Comparison of ENCODE assay signal across 8 cellular contexts in the genomic region with DNA sequence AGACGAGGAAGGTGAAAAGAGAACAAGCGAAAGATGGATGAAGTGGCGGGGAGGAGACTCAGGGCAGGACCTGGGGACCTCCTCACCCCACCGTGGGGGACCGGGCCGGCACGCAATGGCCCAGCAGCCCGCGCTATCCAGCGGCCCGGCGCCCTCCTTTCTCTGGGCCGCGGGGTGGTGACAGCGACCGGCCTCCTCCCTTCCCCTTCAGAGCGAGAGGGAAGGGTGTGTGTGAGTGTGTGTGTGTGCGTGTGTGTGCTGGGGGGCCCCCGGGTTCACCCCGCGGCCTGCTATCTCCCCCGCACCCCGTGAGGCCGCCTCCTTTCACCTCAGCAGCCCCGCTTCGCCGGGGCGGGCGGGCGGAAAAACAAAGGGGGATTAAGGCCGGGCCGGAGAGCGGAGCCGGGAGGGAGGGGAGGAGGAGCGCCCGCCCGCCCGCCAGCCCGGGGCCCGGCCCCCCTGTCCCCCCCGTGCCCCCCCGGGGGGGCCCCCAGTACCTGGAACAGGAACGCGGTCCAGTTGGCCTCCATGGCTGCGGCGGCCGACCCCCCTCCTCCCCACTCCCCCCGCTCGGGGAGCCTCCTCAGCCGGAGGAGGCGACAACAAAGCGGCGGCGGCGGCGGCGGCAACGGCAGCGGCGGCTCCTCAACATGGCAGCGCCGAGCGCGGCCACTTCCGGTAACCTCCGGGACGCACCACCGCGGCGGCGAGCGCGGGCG. TPM values are rescaled to one million over a fixed set of nuclear protein-coding genes. Genes with fewer than 3 reads are reported as not detected.
DNase-seq lines count a peak whose midpoint lies in the region; ATAC-seq and TF ChIP-seq lines count a peak whose summit lies in the region.

A gene with protein sequence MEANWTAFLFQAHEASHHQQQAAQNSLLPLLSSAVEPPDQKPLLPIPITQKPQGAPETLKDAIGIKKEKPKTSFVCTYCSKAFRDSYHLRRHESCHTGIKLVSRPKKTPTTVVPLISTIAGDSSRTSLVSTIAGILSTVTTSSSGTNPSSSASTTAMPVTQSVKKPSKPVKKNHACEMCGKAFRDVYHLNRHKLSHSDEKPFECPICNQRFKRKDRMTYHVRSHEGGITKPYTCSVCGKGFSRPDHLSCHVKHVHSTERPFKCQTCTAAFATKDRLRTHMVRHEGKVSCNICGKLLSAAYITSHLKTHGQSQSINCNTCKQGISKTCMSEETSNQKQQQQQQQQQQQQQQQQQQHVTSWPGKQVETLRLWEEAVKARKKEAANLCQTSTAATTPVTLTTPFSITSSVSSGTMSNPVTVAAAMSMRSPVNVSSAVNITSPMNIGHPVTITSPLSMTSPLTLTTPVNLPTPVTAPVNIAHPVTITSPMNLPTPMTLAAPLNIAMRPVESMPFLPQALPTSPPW (minus strand): TSS at position 673 of the 719 bp plus-strand sequence. CDS start 143 bp downstream, at position 530.

- POLR2A ChIA-PET in PC-3 (lab: Charles Lee; ENCODE audit: unreplicated experiment) = interaction anchor here (0.5 to 1.8 kb wide), 9 partner anchors 12 to 365 kb away, joined by 3 to 12 read pairs (median 5); a partner anchor contains a TSS
- POLR2A ChIA-PET in naive thymus-derived CD4-positive, alpha-beta T cell (lab: Charles Lee) = interaction anchor here (0.5 to 11.2 kb wide), 11 partner anchors 7 to 169 kb away, joined by 3 to 113 read pairs (median 7); a partner anchor contains a TSS

- H3K9me2 ChIP-seq in PC-3 (replicated peaks; ENCODE audit: low read length) = no peaks in the 10 kb centered on the region

- H3K36me3 ChIP-seq in BLaER1 treated with 17β-estradiol and CSF1 and Interleukin-3, amounts not matched to agents 10 nM and 100 nM = peaks cover 8 to 30% (median 21%) of the 10 kb centered on the region in 11 experiments; a peak in 21 of 22 replicates
- peaks cover 24% of the 10 kb centered on the region; the same call in 1 of the 2 replicates for H3K36me3 ChIP-seq in PC-3 (ENCODE audit: low read depth, low read length)
- peaks cover 0 to 17% (median 2%) of the 10 kb centered on the region in 3 donors for H3K36me3 ChIP-seq in esophagus squamous epithelium
- H3K36me3 ChIP-seq in naive thymus-derived CD4-positive, alpha-beta T cell (ENCODE audit: control insufficient read depth in 2 of 3, insufficient read depth in 3 of 3, low read length in 3 of 3) = peaks cover 0 to 19% (median 0%) of the 10 kb centered on the region in 3 experiments

- peak within 1 kb of the TSS; percentile 92 to 96 (median 95) for H3K4me3 Mint-ChIP-seq in naive thymus-derived CD4-positive, alpha-beta T cell
- H3K4me3 Mint-ChIP-seq in stimulated activated effector memory CD8-positive, alpha-beta T cell treated with anti-CD3 and anti-CD28 coated beads, Interleukin-12 subunit alpha, Interleukin-12 subunit beta, amount 100 ng/mL, for 72 hours = peak within 1 kb of the TSS; percentile 91

- peak in 2 of 4 donors; percentile 14 to 56 for TF ChIP-seq POLR2A in esophagus squamous epithelium (IDR thresholded peaks at IDR 0.05)

- peak; percentile 79 for DNase-seq in GM19238 (ENCODE audit: insufficient read length, low spot score)
- peak; percentile 41 for DNase-seq in PC-3
- peak; percentile 74 for DNase-seq in activated T-helper 1 cell treated with Interleukin-2 at 50 U/mL for 16 hours (ENCODE audit: low read depth)
- no peak for DNase-seq in esophagus squamous epithelium (lab: John Stamatoyannopoulos, UW)
- DNase-seq in naive thymus-derived CD4-positive, alpha-beta T cell = peak in 7 of 9 donors; percentile 65 to 78 (median 75)
- peak in 1 of 2 donors; percentile 90 for DNase-seq in stimulated activated effector memory CD8-positive, alpha-beta T cell treated with anti-CD3 and anti-CD28 coated beads, Interleukin-12 subunit alpha, Interleukin-12 subunit beta, amount 100 ng/mL, for 72 hours (ENCODE audit: low spot score in 2 of 2)

- peak within 1 kb of the TSS; percentile 90 to 98 (median 95) for H3K27ac Mint-ChIP-seq in naive thymus-derived CD4-positive, alpha-beta T cell
- peak within 1 kb of the TSS; percentile 96 for H3K27ac Mint-ChIP-seq in stimulated activated effector memory CD8-positive, alpha-beta T cell treated with anti-CD3 and anti-CD28 coated beads, Interleukin-12 subunit alpha, Interleukin-12 subunit beta, amount 100 ng/mL, for 72 hours

- H2AFZ ChIP-seq in PC-3 (ENCODE audit: low read length) = peak within 1 kb of the TSS; percentile 71

- H3K4me3 ChIP-seq in BLaER1 treated with 17β-estradiol and CSF1 and Interleukin-3, amounts not matched to agents 10 nM and 100 nM = peak within 1 kb of the TSS; percentile 76 to 95 (median 90)
- H3K4me3 ChIP-seq in PC-3 (ENCODE audit: low read length) (peak within 1 kb of the TSS; percentile 80), esophagus squamous epithelium (peak within 1 kb of the TSS; percentile 89 to 97 (median 91))
- peak within 1 kb of the TSS; percentile 94 for H3K4me3 ChIP-seq in naive thymus-derived CD4-positive, alpha-beta T cell (ENCODE audit: low read length)

- H3K9me3 ChIP-seq in BLaER1 treated with 17β-estradiol and CSF1 and Interleukin-3, amounts not matched to agents 10 nM and 100 nM (replicated peaks in 1 of 11) = no peaks in the 10 kb centered on the region
- no peaks in the 10 kb centered on the region for H3K9me3 ChIP-seq in PC-3 (ENCODE audit: low read length)
- no peaks in the 10 kb centered on the region for H3K9me3 ChIP-seq in esophagus squamous epithelium
- no peaks in the 10 kb centered on the region for H3K9me3 ChIP-seq in naive thymus-derived CD4-positive, alpha-beta T cell (ENCODE audit: control insufficient read depth in 2 of 3, low read length in 3 of 3)

- H3K79me2 ChIP-seq in PC-3 (ENCODE audit: low read length) = peaks cover 51% of the 10 kb centered on the region

- intact Hi-C loops in PC-3 (cut with micrococcal nuclease) = loop anchor here (1.0 to 2.0 kb wide), 3 partner anchors 39 to 112 kb away; no protein-coding TSS in a partner anchor
- intact Hi-C loops in esophagus squamous epithelium (cut with DNase I) = loop anchor here (10.0 kb wide), 1 partner anchor 93 kb away; no protein-coding TSS in a partner anchor
- intact Hi-C loops in naive thymus-derived CD4-positive, alpha-beta T cell (cut with micrococcal nuclease) = loop anchor here (1.0 to 5.0 kb wide), 6 partner anchors 11 to 1075 kb away; a partner anchor contains a TSS

- CTCF ChIA-PET in PC-3 (lab: Charles Lee) = interaction anchor here (0.5 to 3.3 kb wide), 6 partner anchors 9 to 42 kb away, joined by 4 to 25 read pairs (median 6); no protein-coding TSS in a partner anchor
- CTCF ChIA-PET in naive thymus-derived CD4-positive, alpha-beta T cell (lab: Charles Lee) = interaction anchor here (1.0 to 4.6 kb wide), 2 partner anchors 12 kb away, joined by 8 to 45 read pairs; no protein-coding TSS in a partner anchor

- H3K4me1 Mint-ChIP-seq in naive thymus-derived CD4-positive, alpha-beta T cell = peaks cover 45 to 81% (median 75%) of the 10 kb centered on the region in 7 donors
- peaks cover 50% of the 10 kb centered on the region for H3K4me1 Mint-ChIP-seq in stimulated activated effector memory CD8-positive, alpha-beta T cell treated with anti-CD3 and anti-CD28 coated beads, Interleukin-12 subunit alpha, Interleukin-12 subunit beta, amount 100 ng/mL, for 72 hours

- TF ChIP-seq CTCF in PC-3 (conservative IDR thresholded peaks at IDR 0.05; ENCODE audit: low read depth, low read length) (no peak), esophagus squamous epithelium (IDR thresholded peaks at IDR 0.05) (no peak)

- ATAC-seq in HG03432 (IDR thresholded peaks at IDR 0.05; ENCODE audit: unreplicated experiment) (peak; percentile 71), PC-3 (peak; percentile 42)
- ATAC-seq in naive thymus-derived CD4-positive, alpha-beta T cell = peak; percentile 84
- peak; percentile 80 for ATAC-seq in stimulated activated effector memory CD8-positive, alpha-beta T cell treated with anti-CD3 and anti-CD28 coated beads, Interleukin-12 subunit alpha, Interleukin-12 subunit beta, amount 100 ng/mL, for 72 hours

- H3K9ac ChIP-seq in BLaER1 treated with 17β-estradiol and CSF1 and Interleukin-3, amounts not matched to agents 10 nM and 100 nM = peak within 1 kb of the TSS; percentile 93 to 98 (median 97)
- H3K9ac ChIP-seq in PC-3 (ENCODE audit: low read length) = peak within 1 kb of the TSS; percentile 89

- H3K27me3 Mint-ChIP-seq in naive thymus-derived CD4-positive, alpha-beta T cell = no peaks in the 10 kb centered on the region

- H3K9me3 Mint-ChIP-seq in naive thymus-derived CD4-positive, alpha-beta T cell = peaks cover 0 to 3% (median 0%) of the 10 kb centered on the region in 11 donors
- no peaks in the 10 kb centered on the region for H3K9me3 Mint-ChIP-seq in stimulated activated effector memory CD8-positive, alpha-beta T cell treated with anti-CD3 and anti-CD28 coated beads, Interleukin-12 subunit alpha, Interleukin-12 subunit beta, amount 100 ng/mL, for 72 hours

- H4K20me1 ChIP-seq in BLaER1 treated with 17β-estradiol and CSF1 and Interleukin-3, amounts not matched to agents 10 nM and 100 nM = peaks cover 40 to 54% (median 46%) of the 10 kb centered on the region in 11 experiments
- H4K20me1 ChIP-seq in PC-3 (ENCODE audit: low read length) = peaks cover 29% of the 10 kb centered on the region

- no TSS peak for BruUV-seq in PC-3 (replicated peaks; lab: Mats Ljungman, UMichigan)

- peaks cover 0 to 8% (median 3%) of the 10 kb centered on the region in 5 donors for H3K36me3 Mint-ChIP-seq in naive thymus-derived CD4-positive, alpha-beta T cell
- H3K36me3 Mint-ChIP-seq in stimulated activated effector memory CD8-positive, alpha-beta T cell treated with anti-CD3 and anti-CD28 coated beads, Interleukin-12 subunit alpha, Interleukin-12 subunit beta, amount 100 ng/mL, for 72 hours = peaks cover 34% of the 10 kb centered on the region

- WGBS in esophagus squamous epithelium, 2 donors = 0% methylated on average over 8 to 19 of the region's 74 CpGs

- H3F3A ChIP-seq in PC-3 (ENCODE audit: low read length, unreplicated experiment) = peaks cover 16% of the 10 kb centered on the region

- H3K4me1 ChIP-seq in BLaER1 treated with 17β-estradiol and CSF1 and Interleukin-3, amounts not matched to agents 10 nM and 100 nM = peaks cover 68 to 80% (median 75%) of the 10 kb centered on the region in 10 experiments
- peaks cover 39% of the 10 kb centered on the region for H3K4me1 ChIP-seq in PC-3 (ENCODE audit: insufficient read depth, low read length)
- peaks cover 6 to 58% (median 44%) of the 10 kb centered on the region in 3 donors for H3K4me1 ChIP-seq in esophagus squamous epithelium
- H3K4me1 ChIP-seq in naive thymus-derived CD4-positive, alpha-beta T cell (ENCODE audit: control insufficient read depth in 2 of 2, insufficient read depth in 2 of 2, low read length in 2 of 2) = peaks cover 39 to 45% of the 10 kb centered on the region in 2 donors

- no peaks in the 10 kb centered on the region for H3K27me3 ChIP-seq in BLaER1 treated with 17β-estradiol and CSF1 and Interleukin-3, amounts not matched to agents 10 nM and 100 nM
- H3K27me3 ChIP-seq in PC-3 (ENCODE audit: low read length) = no peaks in the 10 kb centered on the region
- no peaks in the 10 kb centered on the region for H3K27me3 ChIP-seq in esophagus squamous epithelium
- H3K27me3 ChIP-seq in naive thymus-derived CD4-positive, alpha-beta T cell (ENCODE audit: control insufficient read depth in 2 of 2, insufficient read depth in 2 of 2, low read length in 2 of 2) = no peaks in the 10 kb centered on the region

- H3K4me2 ChIP-seq in BLaER1 treated with 17β-estradiol and CSF1 and Interleukin-3, amounts not matched to agents 10 nM and 100 nM = peak within 1 kb of the TSS; percentile 84 to 97 (median 95)
- peak within 1 kb of the TSS; percentile 96 for H3K4me2 ChIP-seq in PC-3 (ENCODE audit: low read length)

- peak within 1 kb of the TSS; percentile 86 to 97 (median 96) for H3K27ac ChIP-seq in BLaER1 treated with 17β-estradiol and CSF1 and Interleukin-3, amounts not matched to agents 10 nM and 100 nM
- H3K27ac ChIP-seq in PC-3 (ENCODE audit: low read length) (peak within 1 kb of the TSS; percentile 87), esophagus squamous epithelium (peak within 1 kb of the TSS; percentile 96 to 99 (median 98))
- peak within 1 kb of the TSS; percentile 87 for H3K27ac ChIP-seq in naive thymus-derived CD4-positive, alpha-beta T cell (ENCODE audit: low read depth, low read length)

RNA-seq across cellular contexts. Expression of the gene that starts here (rescaled TPM):
- total RNA-seq in PC-3 (2014; rRNA removed) = 70.1 and 78.1 TPM in 2 replicates
- total RNA-seq in esophagus squamous epithelium = 10 to 100 TPM; 20.3 to 61.4 (median 27.4) TPM
- total RNA-seq in naive thymus-derived CD4-positive, alpha-beta T cell = 10 to 100 TPM; 43.2 to 81.9 (median 46.3) TPM
- polyA plus RNA-seq in naive thymus-derived CD4-positive, alpha-beta T cell = 10 to 100 TPM; 47.6 to 51.2 TPM
